8 cellular contexts compared by ENCODE assay signal in genomic region chr22:45994516-45995404, GRCh38. TPM values are rescaled to one million over a fixed set of nuclear protein-coding genes. Genes with fewer than 3 reads are reported as not detected.
DNase-seq lines count a peak whose midpoint lies in the region; ATAC-seq and TF ChIP-seq lines count a peak whose summit lies in the region.

No MANE protein-coding gene starts in this region.

- peaks cover 4% of the 10 kb centered on the region for H3K4me1 Mint-ChIP-seq in CD4-positive, alpha-beta T cell (ENCODE audit: low read depth)
- H3K4me1 Mint-ChIP-seq in activated naive CD8-positive, alpha-beta T cell treated with anti-CD3 and anti-CD28 coated beads for 36 hours: no peaks in the 10 kb centered on the region

- H3K27me3 ChIP-seq in CD4-positive, alpha-beta T cell (ENCODE audit: control insufficient read depth, insufficient read depth, low read length): no peaks in the 10 kb centered on the region
- H3K27me3 ChIP-seq in SU-DHL-6 (ENCODE audit: low read length) (no peaks in the 10 kb centered on the region), heart left ventricle (no peaks in the 10 kb centered on the region), sigmoid colon (no peaks in the 10 kb centered on the region)

- H3K4me1 ChIP-seq in heart left ventricle (peaks cover 20 to 61% (median 48%) of the 10 kb centered on the region in 12 donors), sigmoid colon (peaks cover 0 to 50% (median 47%) of the 10 kb centered on the region in 4 donors)

- H3K79me2 ChIP-seq in SU-DHL-6 (ENCODE audit: insufficient read depth, low read length): no peaks in the 10 kb centered on the region

- H3K27ac ChIP-seq in CD4-positive, alpha-beta T cell (ENCODE audit: low read depth, low read length): no peak overlapping the region
- H3K27ac ChIP-seq in SU-DHL-6 (ENCODE audit: low read depth, low read length): no peak overlapping the region
- peak overlapping the region in 9 of 12 donors; percentile 80 to 97 (median 92) for H3K27ac ChIP-seq in heart left ventricle
- H3K27ac ChIP-seq in sigmoid colon: peak overlapping the region in 2 of 4 donors; percentile 85

- H3F3A ChIP-seq in SU-DHL-6 (ENCODE audit: insufficient read depth): no peaks in the 10 kb centered on the region

- intact Hi-C loops in CD4-positive, alpha-beta T cell (cut with DNase I, micrococcal nuclease): loop anchor here (1.0 to 5.0 kb wide), 2 partner anchors 122 to 318 kb away; no protein-coding TSS in a partner anchor
- intact Hi-C loops in heart left ventricle (cut with DNase I): loop anchor here in 9 of 10 donors (1.0 to 10.0 kb wide), 9 partner anchors 122 to 550 kb away; partner anchors contain the start of genes PKDREJ (in 1 of the 9) and TTC38 (in 1 of the 9)
- intact Hi-C loops in sigmoid colon (cut with DNase I): loop anchor here (2.0 to 10.0 kb wide), 5 partner anchors 122 to 770 kb away; partner anchors contain the start of genes CELSR1, GTSE1 and TBC1D22A

- no peaks in the 10 kb centered on the region for H3K9me2 ChIP-seq in SU-DHL-6 (replicated peaks; ENCODE audit: insufficient read depth, low read length)

- no peak overlapping the region for H3K4me3 ChIP-seq in SU-DHL-6 (ENCODE audit: insufficient read depth, low read length, poor library complexity, severe bottlenecking)
- H3K4me3 ChIP-seq in heart left ventricle: no peak overlapping the region
- H3K4me3 ChIP-seq in sigmoid colon: no peak overlapping the region

- ATAC-seq in CD4-positive, alpha-beta T cell (ENCODE audit: poor library complexity): peak; percentile 83
- ATAC-seq in heart left ventricle (peak; percentile 20 to 45 (median 43)), HG03095 (IDR thresholded peaks at IDR 0.05; ENCODE audit: unreplicated experiment) (no peak), HG03280 (IDR thresholded peaks at IDR 0.05; ENCODE audit: unreplicated experiment) (no peak)

- no peak overlapping the region for H3K4me3 Mint-ChIP-seq in CD4-positive, alpha-beta T cell
- no peak overlapping the region for H3K4me3 Mint-ChIP-seq in activated naive CD8-positive, alpha-beta T cell treated with anti-CD3 and anti-CD28 coated beads for 36 hours

- POLR2A ChIA-PET in CD4-positive, alpha-beta T cell (lab: Charles Lee): no interaction called here

- no peak overlapping the region for H3K4me2 ChIP-seq in SU-DHL-6 (ENCODE audit: low read depth, low read length, poor library complexity, severe bottlenecking)

- no peaks in the 10 kb centered on the region for H3K36me3 ChIP-seq in SU-DHL-6 (ENCODE audit: low read length)
- H3K36me3 ChIP-seq in heart left ventricle: no peaks in the 10 kb centered on the region
- no peaks in the 10 kb centered on the region for H3K36me3 ChIP-seq in sigmoid colon

- H3K9me3 Mint-ChIP-seq in CD4-positive, alpha-beta T cell: no peaks in the 10 kb centered on the region
- H3K9me3 Mint-ChIP-seq in activated naive CD8-positive, alpha-beta T cell treated with anti-CD3 and anti-CD28 coated beads for 36 hours: no peaks in the 10 kb centered on the region

- H3K9ac ChIP-seq in SU-DHL-6 (ENCODE audit: low read length): no peak overlapping the region

- WGBS in heart left ventricle, 4 donors: 30 to 39% (median 37%) methylated on average over 4 to 27 of the region's 27 CpGs
- WGBS in sigmoid colon, 2 donors: 36 to 42% methylated on average over 27 of the region's 27 CpGs

- peaks cover 9% of the 10 kb centered on the region for H3K27me3 Mint-ChIP-seq in CD4-positive, alpha-beta T cell
- H3K27me3 Mint-ChIP-seq in activated naive CD8-positive, alpha-beta T cell treated with anti-CD3 and anti-CD28 coated beads for 36 hours: peaks cover 9% of the 10 kb centered on the region

- no peaks in the 10 kb centered on the region for H3K9me3 ChIP-seq in CD4-positive, alpha-beta T cell (ENCODE audit: control insufficient read depth, low read length)
- H3K9me3 ChIP-seq in SU-DHL-6 (ENCODE audit: insufficient read depth, low read length) (no peaks in the 10 kb centered on the region), heart left ventricle (no peaks in the 10 kb centered on the region), sigmoid colon (no peaks in the 10 kb centered on the region)

- TF ChIP-seq POLR2A in heart left ventricle (IDR thresholded peaks at IDR 0.05): no peak
- TF ChIP-seq POLR2A in sigmoid colon (IDR thresholded peaks at IDR 0.05): no peak

- H4K20me1 ChIP-seq in SU-DHL-6 (ENCODE audit: low read depth, low read length): no peaks in the 10 kb centered on the region

- H2AFZ ChIP-seq in SU-DHL-6 (ENCODE audit: low read depth, low read length, severe bottlenecking): no peak overlapping the region

- no peak overlapping the region for H3K27ac Mint-ChIP-seq in CD4-positive, alpha-beta T cell
- H3K27ac Mint-ChIP-seq in activated naive CD8-positive, alpha-beta T cell treated with anti-CD3 and anti-CD28 coated beads for 36 hours: no peak overlapping the region

- CTCF ChIA-PET in CD4-positive, alpha-beta T cell (lab: Charles Lee): interaction anchor here (1.2 to 3.0 kb wide), 3 partner anchors 12 to 122 kb away, joined by 4 to 9 read pairs (median 4); no protein-coding TSS in a partner anchor

- DNase-seq in CD4-positive, alpha-beta T cell: peak; percentile 58 to 89 (median 73)
- DNase-seq in HPDE6-E6E7 (ENCODE audit: extremely low spot score) (peak; percentile 70), heart left ventricle (peak; percentile 85 to 94 (median 87)), sigmoid colon (peak; percentile 91)
- peak; percentile 75 for DNase-seq in activated naive CD8-positive, alpha-beta T cell treated with anti-CD3 and anti-CD28 coated beads for 36 hours

- TF ChIP-seq CTCF in CD4-positive, alpha-beta T cell (IDR thresholded peaks at IDR 0.05): peak; percentile 98
- peak; percentile 96 for TF ChIP-seq CTCF in SU-DHL-6 (IDR thresholded peaks at IDR 0.05; ENCODE audit: insufficient read depth, low read length, poor library complexity, severe bottlenecking)
- TF ChIP-seq CTCF in heart left ventricle (IDR thresholded peaks at IDR 0.05): peak; percentile 95 to 99 (median 98)
- TF ChIP-seq CTCF in sigmoid colon (IDR thresholded peaks at IDR 0.05): peak; percentile 95 to 99 (median 97)

- TF ChIP-seq EP300 in sigmoid colon (IDR thresholded peaks at IDR 0.05): no peak

- H3K36me3 Mint-ChIP-seq in CD4-positive, alpha-beta T cell (ENCODE audit: low read depth): no peaks in the 10 kb centered on the region
- H3K36me3 Mint-ChIP-seq in activated naive CD8-positive, alpha-beta T cell treated with anti-CD3 and anti-CD28 coated beads for 36 hours: no peaks in the 10 kb centered on the region

RNA-seq across cellular contexts. Expression of gene WNT7B, which starts 17.8 kb away (rescaled TPM):
- total RNA-seq in CD4-positive, alpha-beta T cell: not detected
- total RNA-seq in activated naive CD8-positive, alpha-beta T cell treated with anti-CD3 and anti-CD28 coated beads for 36 hours: not detected
- under 1 TPM in 1 of 9 donors, not detected in 8; 0.36 TPM for total RNA-seq in heart left ventricle
- not detected for polyA plus RNA-seq in heart left ventricle
- total RNA-seq in sigmoid colon: not detected
- not detected for polyA plus RNA-seq in sigmoid colon

Comparison
In these comparisons a context has a peak if more than half of its experiments do, and no peak if none do; other contexts are left out.
1. ATAC-seq: peak in CD4-positive, alpha-beta T cell (single experiment) and heart left ventricle (4 of 4); none in HG03095 (single experiment) and HG03280 (single experiment).
2. H3K27ac ChIP-seq: peak in heart left ventricle (9 of 12); none in CD4-positive, alpha-beta T cell (single experiment) and SU-DHL-6 (single experiment).
3. Peak in every context shown above with its lines, with median percentiles within 50 percentile points of each other: DNase-seq and CTCF ChIP-seq.